ENCODE assay signal across 1 cellular context in the genomic region with DNA sequence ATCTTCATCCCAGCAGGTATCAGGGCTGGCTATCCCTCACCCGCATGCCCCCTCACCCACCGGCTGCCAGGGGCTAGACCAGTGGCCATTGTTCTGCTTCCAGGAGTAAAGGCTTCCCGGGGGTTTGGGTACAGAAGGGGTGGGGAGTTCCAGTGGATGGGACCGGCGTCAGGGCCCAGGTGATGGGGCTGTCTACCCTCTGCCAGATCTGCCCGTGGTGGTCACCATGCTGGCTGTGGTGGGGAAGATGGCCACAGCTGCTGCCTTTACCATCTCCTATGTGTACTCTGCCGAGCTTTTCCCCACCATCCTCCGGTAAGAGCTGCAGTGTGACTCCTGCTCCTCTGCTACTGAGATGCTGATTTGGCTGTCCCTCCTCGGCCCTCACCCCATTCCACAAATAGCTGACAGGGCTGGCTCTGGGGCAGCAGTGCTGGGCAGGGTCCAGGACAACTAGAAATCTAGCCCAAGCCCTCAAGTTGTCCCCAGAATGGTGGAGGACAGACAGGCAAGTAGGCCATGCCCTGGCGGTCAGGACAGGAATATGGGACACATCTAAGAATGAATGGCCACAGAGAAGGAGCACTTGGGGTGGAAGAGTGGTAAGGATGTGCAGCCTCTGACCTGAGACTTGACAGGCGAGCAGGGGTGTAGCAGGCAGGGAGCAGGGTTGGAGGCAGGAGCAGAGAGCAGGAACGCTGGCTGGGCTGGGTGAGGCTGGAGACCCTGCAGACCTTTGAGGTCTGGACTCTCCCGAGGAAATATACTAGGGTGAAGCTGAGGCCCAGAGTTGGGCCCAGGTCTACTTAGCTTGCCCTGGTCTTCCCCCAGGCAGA.
TF ChIP-seq lines count a peak whose summit lies in the region.

No MANE protein-coding gene starts in this region.

TF ChIP-seq in HepG2, 621 proteins besides CTCF, POLR2A, EP300 and RAD21:
- TF ChIP-seq HOXA7 (CRISPR knock-in tag; IDR thresholded peaks at IDR 0.05) = no peak
- TF ChIP-seq ZNF138 (CRISPR knock-in tag; IDR thresholded peaks at IDR 0.05; ENCODE audit: low read depth) = no peak
- no peak for TF ChIP-seq SALL1 (CRISPR knock-in tag; IDR thresholded peaks at IDR 0.05)
- no peak for TF ChIP-seq NR3C1 (CRISPR knock-in tag; IDR thresholded peaks at IDR 0.05)
- TF ChIP-seq PRMT3 (CRISPR knock-in tag; IDR thresholded peaks at IDR 0.05; ENCODE audit: borderline replicate concordance, low read depth) = no peak
